13 cellular contexts compared by ENCODE assay signal in genomic region chr12:131390408-131391100, GRCh38.
DNase-seq lines count a peak whose midpoint lies in the region; ATAC-seq and TF ChIP-seq lines count a peak whose summit lies in the region.
"Had no signal": no experiment of that assay in that cellular context is flagged by ENCODE, and none has a peak within 500 bp of the region (broad histone marks: within the 10 kb centered on the region; RNA-seq: fewer than 3 reads in every experiment).

No MANE protein-coding gene starts in this region.

- in situ Hi-C loops in Panc1 (cut with HindIII; ENCODE audit: low pct_unique_long_range_greater_than_20kb, low sequenced_read_pairs) = no loop called here

- no peak overlapping the region for H3K27ac Mint-ChIP-seq in activated CD4-positive, alpha-beta memory T cell treated with anti-CD3 and anti-CD28 coated beads for 36 hours
- no peak overlapping the region for H3K27ac Mint-ChIP-seq in activated CD4-positive, alpha-beta memory T cell treated with anti-CD3 and anti-CD28 coated beads, Interleukin-2, amount 10 ng/mL, durations not matched to agents 7 days and 5 days
- H3K27ac Mint-ChIP-seq in activated CD8-positive, alpha-beta memory T cell treated with anti-CD3 and anti-CD28 coated beads, Interleukin-2, amount 10 ng/mL, durations not matched to agents 7 days and 5 days = no peak overlapping the region
- H3K27ac Mint-ChIP-seq: activated naive CD4-positive, alpha-beta T cell treated with anti-CD3 and anti-CD28 coated beads, Interleukin-2, amount 50 U/mL, for 24 hours had no signal

- ATAC-seq in Panc1 = 0 out of 2 replicates have a peak, but pooled peaks have one; percentile 29
- ATAC-seq in activated CD8-positive, alpha-beta memory T cell treated with anti-CD3 and anti-CD28 coated beads, Interleukin-2, amount 10 ng/mL, durations not matched to agents 7 days and 5 days = no peak
- no peak for ATAC-seq in GM18858 (IDR thresholded peaks at IDR 0.05; ENCODE audit: unreplicated experiment)

- no peaks in the 10 kb centered on the region for H3K9me3 Mint-ChIP-seq in activated CD4-positive, alpha-beta memory T cell treated with anti-CD3 and anti-CD28 coated beads for 36 hours
- H3K9me3 Mint-ChIP-seq in activated CD4-positive, alpha-beta memory T cell treated with anti-CD3 and anti-CD28 coated beads, Interleukin-2, amount 10 ng/mL, durations not matched to agents 7 days and 5 days = no peaks in the 10 kb centered on the region
- no peaks in the 10 kb centered on the region for H3K9me3 Mint-ChIP-seq in activated CD8-positive, alpha-beta memory T cell treated with anti-CD3 and anti-CD28 coated beads, Interleukin-2, amount 10 ng/mL, durations not matched to agents 7 days and 5 days (ENCODE audit: low read depth)
- H3K9me3 Mint-ChIP-seq: activated naive CD4-positive, alpha-beta T cell treated with anti-CD3 and anti-CD28 coated beads, Interleukin-2, amount 50 U/mL, for 24 hours had no signal

- no peak for TF ChIP-seq POLR2A in spleen (IDR thresholded peaks at IDR 0.05)
- TF ChIP-seq POLR2A in vagina (IDR thresholded peaks at IDR 0.05) = no peak

- H3K4me1 ChIP-seq in Panc1 (ENCODE audit: control insufficient read depth, insufficient read depth, low read length) (no peaks in the 10 kb centered on the region), spleen (no peaks in the 10 kb centered on the region), vagina (no peaks in the 10 kb centered on the region)
- H3K4me1 ChIP-seq: stomach had no signal

- H3K36me3 Mint-ChIP-seq in activated CD4-positive, alpha-beta memory T cell treated with anti-CD3 and anti-CD28 coated beads for 36 hours = no peaks in the 10 kb centered on the region
- H3K36me3 Mint-ChIP-seq in activated CD4-positive, alpha-beta memory T cell treated with anti-CD3 and anti-CD28 coated beads, Interleukin-2, amount 10 ng/mL, durations not matched to agents 7 days and 5 days (ENCODE audit: low read depth) = no peaks in the 10 kb centered on the region
- no peaks in the 10 kb centered on the region for H3K36me3 Mint-ChIP-seq in activated CD8-positive, alpha-beta memory T cell treated with anti-CD3 and anti-CD28 coated beads, Interleukin-2, amount 10 ng/mL, durations not matched to agents 7 days and 5 days
- H3K36me3 Mint-ChIP-seq: activated naive CD4-positive, alpha-beta T cell treated with anti-CD3 and anti-CD28 coated beads, Interleukin-2, amount 50 U/mL, for 24 hours; IgD-negative memory B cell had no signal

- H3K36me3 ChIP-seq in Panc1 (ENCODE audit: control insufficient read depth, insufficient read depth, low read length) (no peaks in the 10 kb centered on the region), spleen (no peaks in the 10 kb centered on the region), vagina (no peaks in the 10 kb centered on the region)
- H3K36me3 ChIP-seq: neutrophil, stomach had no signal

- H3K4me1 Mint-ChIP-seq in activated CD4-positive, alpha-beta memory T cell treated with anti-CD3 and anti-CD28 coated beads for 36 hours (ENCODE audit: low read depth) = no peaks in the 10 kb centered on the region
- no peaks in the 10 kb centered on the region for H3K4me1 Mint-ChIP-seq in activated CD4-positive, alpha-beta memory T cell treated with anti-CD3 and anti-CD28 coated beads, Interleukin-2, amount 10 ng/mL, durations not matched to agents 7 days and 5 days
- H3K4me1 Mint-ChIP-seq in activated CD8-positive, alpha-beta memory T cell treated with anti-CD3 and anti-CD28 coated beads, Interleukin-2, amount 10 ng/mL, durations not matched to agents 7 days and 5 days = no peaks in the 10 kb centered on the region
- H3K4me1 Mint-ChIP-seq: activated naive CD4-positive, alpha-beta T cell treated with anti-CD3 and anti-CD28 coated beads, Interleukin-2, amount 50 U/mL, for 24 hours; IgD-negative memory B cell had no signal

- intact Hi-C loops in activated CD4-positive, alpha-beta memory T cell treated with anti-CD3 and anti-CD28 coated beads for 36 hours (cut with micrococcal nuclease) = no loop called here
- intact Hi-C loops in Panc1 (cut with micrococcal nuclease; ENCODE audit: unreplicated experiment) (no loop called here), spleen (cut with DNase I; ENCODE audit: low total_unique reads) (no loop called here), vagina (cut with DNase I) (no loop called here)

- H3K4me3 ChIP-seq in Panc1 (ENCODE audit: low read depth in 2 of 2, low read length in 2 of 2) = no peak overlapping the region
- no peak overlapping the region for H3K4me3 ChIP-seq in spleen
- H3K4me3 ChIP-seq in vagina = no peak overlapping the region
- H3K4me3 ChIP-seq: stomach had no signal

- TF ChIP-seq CTCF in Panc1 (IDR thresholded peaks at IDR 0.05) (no peak), spleen (IDR thresholded peaks at IDR 0.05 in 8 of 11, conservative IDR thresholded peaks at IDR 0.05 in 3 of 11) (no peak), vagina (IDR thresholded peaks at IDR 0.05) (no peak)

- H3K27ac ChIP-seq in Panc1 (ENCODE audit: low read length) (no peak overlapping the region), spleen (no peak overlapping the region), vagina (no peak overlapping the region)
- H3K27ac ChIP-seq: neutrophil, stomach had no signal

- H3K9me3 ChIP-seq in Panc1 (ENCODE audit: control insufficient read depth, insufficient read depth, low read depth, low read length) (no peaks in the 10 kb centered on the region), spleen (no peaks in the 10 kb centered on the region), vagina (no peaks in the 10 kb centered on the region)
- H3K9me3 ChIP-seq: neutrophil, stomach had no signal

- POLR2A ChIA-PET in activated CD4-positive, alpha-beta memory T cell treated with anti-CD3 and anti-CD28 coated beads for 36 hours (lab: Charles Lee) = no interaction called here
- POLR2A ChIA-PET in activated CD4-positive, alpha-beta memory T cell treated with anti-CD3 and anti-CD28 coated beads, Interleukin-2, amount 10 ng/mL, durations not matched to agents 7 days and 5 days (lab: Charles Lee) = no interaction called here
- POLR2A ChIA-PET in Panc1 (lab: Charles Lee) = no interaction called here

- 52 to 59% (median 55%) methylated on average over 14 of the region's 14 CpGs for WGBS in spleen, 5 donors

- CTCF ChIA-PET in activated CD4-positive, alpha-beta memory T cell treated with anti-CD3 and anti-CD28 coated beads for 36 hours (lab: Charles Lee) = no interaction called here
- CTCF ChIA-PET in activated CD4-positive, alpha-beta memory T cell treated with anti-CD3 and anti-CD28 coated beads, Interleukin-2, amount 10 ng/mL, durations not matched to agents 7 days and 5 days (lab: Charles Lee) = no interaction called here
- CTCF ChIA-PET in Panc1 (lab: Charles Lee) = no interaction called here
- CTCF ChIA-PET in activated CD8-positive, alpha-beta memory T cell treated with anti-CD3 and anti-CD28 coated beads, Interleukin-2, amount 10 ng/mL, durations not matched to agents 7 days and 5 days (lab: Charles Lee) = no interaction called here

- H3K27me3 Mint-ChIP-seq in activated CD4-positive, alpha-beta memory T cell treated with anti-CD3 and anti-CD28 coated beads for 36 hours = peaks cover 7% of the 10 kb centered on the region
- no peaks in the 10 kb centered on the region for H3K27me3 Mint-ChIP-seq in activated CD4-positive, alpha-beta memory T cell treated with anti-CD3 and anti-CD28 coated beads, Interleukin-2, amount 10 ng/mL, durations not matched to agents 7 days and 5 days
- no peaks in the 10 kb centered on the region for H3K27me3 Mint-ChIP-seq in activated CD8-positive, alpha-beta memory T cell treated with anti-CD3 and anti-CD28 coated beads, Interleukin-2, amount 10 ng/mL, durations not matched to agents 7 days and 5 days
- H3K27me3 Mint-ChIP-seq: IgD-negative memory B cell had no signal

- peak; percentile 15 for DNase-seq in activated CD4-positive, alpha-beta memory T cell treated with anti-CD3 and anti-CD28 coated beads for 36 hours
- DNase-seq in activated CD4-positive, alpha-beta memory T cell treated with anti-CD3 and anti-CD28 coated beads, Interleukin-2, amount 10 ng/mL, durations not matched to agents 7 days and 5 days = no peak
- DNase-seq in Panc1 (ENCODE audit: low read depth, low spot score) (no peak), globus pallidus (ENCODE audit: low spot score) (peak; percentile 15), spleen (peak; percentile 46), vagina (ENCODE audit: extremely low spot score in 2 of 2) (no peak)
- no peak for DNase-seq in activated CD8-positive, alpha-beta memory T cell treated with anti-CD3 and anti-CD28 coated beads, Interleukin-2, amount 10 ng/mL, durations not matched to agents 7 days and 5 days
- DNase-seq: NCI-H748 treated with DMSO at 0.1 percent for 48 hours, stomach had no signal

- BruUV-seq in Panc1 (replicated peaks; lab: Mats Ljungman, UMichigan) = no TSS peak

- H3K27me3 ChIP-seq in Panc1 (ENCODE audit: control insufficient read depth, insufficient read depth, low read length) = peaks cover 3% of the 10 kb centered on the region; the same call in 1 of the 2 replicates
- peaks cover 0 to 52% (median 11%) of the 10 kb centered on the region in 7 donors for H3K27me3 ChIP-seq in spleen (replicated peaks in 1 of 7)
- H3K27me3 ChIP-seq in vagina = no peaks in the 10 kb centered on the region

- H3K4me3 Mint-ChIP-seq in activated CD4-positive, alpha-beta memory T cell treated with anti-CD3 and anti-CD28 coated beads for 36 hours = no peak overlapping the region
- no peak overlapping the region for H3K4me3 Mint-ChIP-seq in activated CD4-positive, alpha-beta memory T cell treated with anti-CD3 and anti-CD28 coated beads, Interleukin-2, amount 10 ng/mL, durations not matched to agents 7 days and 5 days
- H3K4me3 Mint-ChIP-seq in activated CD8-positive, alpha-beta memory T cell treated with anti-CD3 and anti-CD28 coated beads, Interleukin-2, amount 10 ng/mL, durations not matched to agents 7 days and 5 days = no peak overlapping the region
- H3K4me3 Mint-ChIP-seq: activated naive CD4-positive, alpha-beta T cell treated with anti-CD3 and anti-CD28 coated beads, Interleukin-2, amount 50 U/mL, for 24 hours; IgD-negative memory B cell had no signal

Comparison
In these comparisons a context has a peak if more than half of its experiments do, and no peak if none do; other contexts are left out.
1. DNase-seq: peak in activated CD4-positive, alpha-beta memory T cell treated with anti-CD3 and anti-CD28 coated beads for 36 hours (single experiment), globus pallidus (single experiment) and spleen (single experiment); none in activated CD4-positive, alpha-beta memory T cell treated with anti-CD3 and anti-CD28 coated beads, Interleukin-2, amount 10 ng/mL, durations not matched to agents 7 days and 5 days (single experiment), Panc1 (single experiment), vagina (0 of 2) and activated CD8-positive, alpha-beta memory T cell treated with anti-CD3 and anti-CD28 coated beads, Interleukin-2, amount 10 ng/mL, durations not matched to agents 7 days and 5 days (single experiment).